17 cellular contexts compared by ENCODE assay signal in the genomic region with DNA sequence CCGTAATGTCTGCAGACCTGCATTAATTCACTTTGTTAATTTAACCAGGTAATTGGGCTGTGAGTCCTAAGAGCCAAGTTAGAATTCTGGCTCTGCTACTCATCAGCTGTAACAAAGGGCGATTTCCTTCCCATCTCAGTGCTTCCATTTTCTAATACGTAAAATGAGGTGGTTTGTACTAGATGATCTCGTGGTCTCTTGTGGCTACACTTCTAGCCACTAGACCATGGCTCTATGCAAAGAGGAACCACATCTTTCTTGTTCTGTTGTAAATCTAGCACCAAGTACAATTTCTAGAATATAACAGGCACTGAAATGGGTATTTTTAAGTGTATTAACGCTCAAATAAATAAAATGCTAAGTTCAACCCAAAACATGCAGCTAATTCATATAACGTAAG.
DNase-seq lines count a peak whose midpoint lies in the region; ATAC-seq and TF ChIP-seq lines count a peak whose summit lies in the region.
"Had no signal": no experiment of that assay in that cellular context is flagged by ENCODE, and none has a peak within 500 bp of the region (broad histone marks: within the 10 kb centered on the region; RNA-seq: fewer than 3 reads in every experiment).

No MANE protein-coding gene starts in this region.

- no peak overlapping the region for H3K4me3 ChIP-seq in lower lobe of right lung
- H3K4me3 ChIP-seq: hepatocyte, SK-N-MC had no signal

- no peaks in the 10 kb centered on the region for H3K36me3 ChIP-seq in lower lobe of right lung

- H3K27ac ChIP-seq in lower lobe of right lung, result no peak overlapping the region
- H3K27ac ChIP-seq: hepatocyte, SK-N-MC had no signal

- H3K27me3 ChIP-seq in lower lobe of right lung (ENCODE audit: low read depth), result no peaks in the 10 kb centered on the region
- H3K27me3 ChIP-seq: hepatocyte had no signal

- no peak for TF ChIP-seq CTCF in lower lobe of right lung (IDR thresholded peaks at IDR 0.05)

- ATAC-seq in GM19395 (IDR thresholded peaks at IDR 0.05; ENCODE audit: unreplicated experiment) (peak; percentile 81), HG02798 (IDR thresholded peaks at IDR 0.05; ENCODE audit: poor library complexity, unreplicated experiment) (peak; percentile 86), HG03469 (IDR thresholded peaks at IDR 0.05; ENCODE audit: unreplicated experiment) (peak; percentile 85), lower lobe of right lung (no peak)
- ATAC-seq: left ventricle myocardium superior; natural killer cell treated with Interleukin-12 subunit alpha and Interleukin-12 subunit beta and Interleukin-15 and Interleukin-18, amount 100 ng/mL, for 72 hours had no signal

- no peaks in the 10 kb centered on the region for H3K9me3 ChIP-seq in lower lobe of right lung

- peaks cover 11% of the 10 kb centered on the region for H3K4me1 ChIP-seq in lower lobe of right lung

- intact Hi-C loops in lower lobe of right lung (cut with DNase I), result no loop called here

- peak; percentile 30 for DNase-seq in GDM1 (lab: John Stamatoyannopoulos, UW)
- no peak for DNase-seq in mesenteric fat pad (ENCODE audit: low spot score)
- no peak for DNase-seq in lower lobe of right lung
- DNase-seq in epidermal melanocyte (ENCODE audit: insufficient read length, low spot score), result no peak
- DNase-seq in SKM-1 treated with dmso at 0.1 percent for 144 hours (lab: John Stamatoyannopoulos, UW; ENCODE audit: unreplicated experiment), result no peak
- DNase-seq: activated CD4-positive, CD25-positive, alpha-beta regulatory T cell; DMS 273 treated with DMSO at 0.1 percent for 48 hours; left ventricle myocardium superior; NCI-H2107; retina; stimulated activated CD4-positive, alpha-beta T cell treated with anti-CD3 and anti-CD28 coated beads, Interleukin-1b, Interleukin-23, amount 100 ng/mL, for 48 hours had no signal

Comparison
In these comparisons a context has a peak if more than half of its experiments do, and no peak if none do; other contexts are left out.
1. ATAC-seq: peak in GM19395 (single experiment), HG02798 (single experiment) and HG03469 (single experiment); none in lower lobe of right lung (0 of 2).